In genomic region chr9:32072568-32072967, GRCh38 we compare ENCODE assay signal across 25 cellular contexts.
"Had no signal": no experiment of that assay in that cellular context is flagged by ENCODE, and none has a peak within 500 bp of the region (broad histone marks: within the 10 kb centered on the region; RNA-seq: fewer than 3 reads in every experiment).

No MANE protein-coding gene starts in this region.

- H3K4me3 ChIP-seq: coronary artery, esophagus squamous epithelium, gastrocnemius medialis, heart right ventricle, left lung, lower lobe of right lung, mucosa of descending colon had no signal

- H3K36me3 ChIP-seq: esophagus squamous epithelium, gastrocnemius medialis, heart right ventricle, left lung, lower lobe of right lung had no signal

- H3K9me3 ChIP-seq: esophagus squamous epithelium, gastrocnemius medialis, left lung, lower lobe of right lung, mucosa of descending colon had no signal

- H3K27me3 ChIP-seq: esophagus squamous epithelium, gastrocnemius medialis, heart right ventricle, left lung had no signal

- DNase-seq: effector CD8-positive, alpha-beta T cell; effector memory CD8-positive, alpha-beta T cell; endodermal cell; erythroblast; esophagus squamous epithelium; foreskin fibroblast; foreskin melanocyte; gastrocnemius medialis; glutamatergic neuron; head of caudate nucleus; heart right ventricle; hippocampal formation; left cardiac atrium; left lung; left ventricle myocardium superior; lower lobe of right lung; mesenchymal stem cell; mucosa of descending colon had no signal

- H3K27ac ChIP-seq: coronary artery, epithelial cell of prostate, esophagus squamous epithelium, gastrocnemius medialis, heart right ventricle, left lung, lower lobe of right lung had no signal

- ATAC-seq: effector memory CD8-positive, alpha-beta T cell; esophagus mucosa; gastrocnemius medialis; heart right ventricle; left cardiac atrium; left lung; left ventricle myocardium superior; lower lobe of right lung; mucosa of descending colon had no signal

- H3K4me1 ChIP-seq: esophagus squamous epithelium, gastrocnemius medialis, heart right ventricle, left lung, lower lobe of right lung had no signal

- FAIRE-seq: colon, endometrium, islet of Langerhans, keratinocyte had no signal
